Comparison of ENCODE assay signal across 7 cellular contexts in genomic region chr2:26243643-26244478, GRCh38. TPM values are rescaled to one million over a fixed set of nuclear protein-coding genes. Genes with fewer than 3 reads are reported as not detected.
DNase-seq lines count a peak whose midpoint lies in the region; ATAC-seq and TF ChIP-seq lines count a peak whose summit lies in the region.

No MANE protein-coding gene starts in this region.

- in situ Hi-C loops in G401 (cut with HindIII; ENCODE audit: low sequenced_read_pairs): no loop called here

- no peaks in the 10 kb centered on the region for H3K9me3 ChIP-seq in effector memory CD4-positive, alpha-beta T cell (ENCODE audit: control insufficient read depth, low read length)
- H3K9me3 ChIP-seq in uterus: no peaks in the 10 kb centered on the region

- H3K4me1 ChIP-seq in effector memory CD4-positive, alpha-beta T cell (ENCODE audit: control insufficient read depth, insufficient read depth, low read length, poor library complexity, severe bottlenecking): peaks cover 15% of the 10 kb centered on the region
- H3K4me1 ChIP-seq in mesendoderm (ENCODE audit: control insufficient read depth, low read depth, low read length): no peaks in the 10 kb centered on the region
- H3K4me1 ChIP-seq in uterus: no peaks in the 10 kb centered on the region

- H4K8ac ChIP-seq in mesendoderm (ENCODE audit: low read depth, low read length): no peak overlapping the region

- TF ChIP-seq POLR2A in Raji (IDR thresholded peaks at IDR 0.05; ENCODE audit: insufficient read depth, low read depth, low read length) (0 out of 2 replicates have a peak, but pooled peaks have one; percentile 10), uterus (IDR thresholded peaks at IDR 0.05) (no peak)

- H3K4ac ChIP-seq in mesendoderm (ENCODE audit: low read depth, low read length): no peak overlapping the region

- intact Hi-C loops in uterus (cut with DNase I; ENCODE audit: low total_unique reads): no loop called here

- H2AK5ac ChIP-seq in mesendoderm (ENCODE audit: low read length): no peak overlapping the region

- H3K56ac ChIP-seq in mesendoderm (ENCODE audit: low read length): peak overlapping the region; percentile 86

- H3K23ac ChIP-seq in mesendoderm (ENCODE audit: low read length): peak overlapping the region; percentile 54

- peak overlapping the region; percentile 56 for H3K4me2 ChIP-seq in mesendoderm (ENCODE audit: low read length)

- peak overlapping the region; percentile 99 for H3K27ac ChIP-seq in effector memory CD4-positive, alpha-beta T cell (ENCODE audit: insufficient read depth, low read length, poor library complexity, severe bottlenecking)
- H3K27ac ChIP-seq in mesendoderm (ENCODE audit: low read depth, low read length) (peak overlapping the region; percentile 89), uterus (peak overlapping the region; percentile 90 to 97)

- H3K79me1 ChIP-seq in mesendoderm (ENCODE audit: low read length): peaks cover 18% of the 10 kb centered on the region

- H3K18ac ChIP-seq in mesendoderm (ENCODE audit: low read length): peak overlapping the region; percentile 41

- H3K36me3 ChIP-seq in effector memory CD4-positive, alpha-beta T cell (ENCODE audit: control insufficient read depth, insufficient read depth, low read length): no peaks in the 10 kb centered on the region
- H3K36me3 ChIP-seq in mesendoderm (ENCODE audit: control insufficient read depth, insufficient read depth, low read length): no peaks in the 10 kb centered on the region
- H3K36me3 ChIP-seq in uterus: no peaks in the 10 kb centered on the region

- peak overlapping the region; percentile 86 for H3K9ac ChIP-seq in mesendoderm (ENCODE audit: low read length)

- no peak overlapping the region for H2BK120ac ChIP-seq in mesendoderm (ENCODE audit: low read depth, low read length)

- TF ChIP-seq CTCF in uterus (IDR thresholded peaks at IDR 0.05): no peak

- WGBS in mesendoderm (ENCODE audit: extremely low coverage, insufficient coverage, low lambda C conversion rate): no CpG with 5 or more reads among the region's 32 CpGs

- DNase-seq in G401 (ENCODE audit: low spot score) (peak; percentile 43), mesendoderm (peak; percentile 46), uterus (no peak)
- peak in 1 of 3 donors; percentile 5 for DNase-seq in effector memory CD4-positive, alpha-beta T cell

- no peak overlapping the region for H4K5ac ChIP-seq in mesendoderm (ENCODE audit: low read length)

- peak; percentile 15 for ATAC-seq in GM19467 (IDR thresholded peaks at IDR 0.05; ENCODE audit: unreplicated experiment)
- peak; percentile 25 for ATAC-seq in HG03520 (IDR thresholded peaks at IDR 0.05; ENCODE audit: unreplicated experiment)

- peaks cover 46% of the 10 kb centered on the region for H3K79me2 ChIP-seq in mesendoderm (ENCODE audit: control insufficient read depth, insufficient read depth, low read length)

- H3K27me3 ChIP-seq in effector memory CD4-positive, alpha-beta T cell (replicated peaks; ENCODE audit: control insufficient read depth, insufficient read depth, low read length, poor library complexity, severe bottlenecking): no peaks in the 10 kb centered on the region
- H3K27me3 ChIP-seq in mesendoderm (ENCODE audit: insufficient read depth, low read length, poor library complexity) (no peaks in the 10 kb centered on the region), uterus (no peaks in the 10 kb centered on the region)

- no peak overlapping the region for H2BK15ac ChIP-seq in mesendoderm (replicated peaks; ENCODE audit: low read depth)

- peak overlapping the region; percentile 99 for H3K4me3 ChIP-seq in effector memory CD4-positive, alpha-beta T cell (ENCODE audit: insufficient read depth, low read depth, low read length, poor library complexity, severe bottlenecking)
- H3K4me3 ChIP-seq in mesendoderm (ENCODE audit: low read length) (peak overlapping the region; percentile 89), uterus (peak overlapping the region; percentile 71 to 78)

- H2BK5ac ChIP-seq in mesendoderm (ENCODE audit: low read length): peak overlapping the region; percentile 61

RNA-seq across cellular contexts. Expression of gene HADHA, which starts 0.6 kb away (rescaled TPM):
- total RNA-seq in G401 (2014; rRNA removed; shearing (Covaris generic)): 184 and 219 TPM in 2 replicates
- 65.2 TPM for polyA plus RNA-seq in mesendoderm (2013, experiment 1 of 2)
- 65.8 TPM for polyA plus RNA-seq in mesendoderm (2013, experiment 2 of 2)
- total RNA-seq in uterus: 100 to 1,000 TPM in 2 of 4 donors, 10 to 100 TPM in 2; 93.8 to 151 (median 110) TPM

RNA-seq across cellular contexts. Expression of gene HADHB, which starts 0.9 kb away (rescaled TPM):
- total RNA-seq in G401 (2014; rRNA removed; shearing (Covaris generic)): 17.8 and 30.6 TPM in 2 replicates
- 28.9 TPM for polyA plus RNA-seq in mesendoderm (2013, experiment 1 of 2)
- polyA plus RNA-seq in mesendoderm (2013, experiment 2 of 2): 28.2 TPM
- 100 to 1,000 TPM in 2 of 4 donors, 10 to 100 TPM in 2; 45.3 to 126 (median 82.5) TPM for total RNA-seq in uterus

Comparison
In these comparisons a context has a peak if more than half of its experiments do, and no peak if none do; other contexts are left out.
1. DNase-seq: peak in G401 (single experiment) and mesendoderm (single experiment); none in uterus (0 of 2).
2. Peak in every context shown above with its lines, with median percentiles within 50 percentile points of each other: H3K27ac ChIP-seq and H3K4me3 ChIP-seq.